ENCODE assay signal across 24 cellular contexts in the genomic region with DNA sequence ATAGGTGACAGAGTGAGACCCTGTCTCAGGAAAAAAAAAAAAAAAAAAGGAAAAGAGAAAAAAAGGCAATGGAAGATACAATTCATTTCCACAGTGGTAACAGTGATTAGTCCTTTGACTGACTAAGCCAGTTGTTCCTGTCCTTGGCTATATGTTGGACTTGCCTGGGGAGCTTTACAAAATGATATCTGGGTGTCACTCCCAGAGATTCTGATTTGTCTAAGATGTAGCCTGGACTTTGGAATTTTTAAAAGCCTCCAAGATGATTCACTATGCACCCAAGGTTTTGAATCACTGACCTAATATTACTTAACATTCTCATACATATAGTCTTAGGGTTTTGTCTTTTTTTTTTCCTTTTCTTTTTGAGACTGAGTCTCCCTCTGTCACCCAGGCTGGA. TPM values are rescaled to one million over a fixed set of nuclear protein-coding genes. Genes with fewer than 3 reads are reported as not detected.
DNase-seq lines count a peak whose midpoint lies in the region; ATAC-seq, FAIRE-seq and TF ChIP-seq lines count a peak whose summit lies in the region.
"Had no signal": no experiment of that assay in that cellular context is flagged by ENCODE, and none has a peak within 500 bp of the region (broad histone marks: within the 10 kb centered on the region; RNA-seq: fewer than 3 reads in every experiment).

No MANE protein-coding gene starts in this region.

- no peaks in the 10 kb centered on the region for H3K4me1 ChIP-seq in small intestine (ENCODE audit: control insufficient read depth in 2 of 2, insufficient read depth in 1 of 2, low read depth in 1 of 2, low read length in 1 of 2)

- DNase-seq in EH (ENCODE audit: low read depth) (peak; percentile 15), HS-5 (ENCODE audit: low read depth) (peak; percentile 13), bronchial epithelial cell (ENCODE audit: low read depth) (peak; percentile 41), small intestine (peak; percentile 5), left ventricle myocardium superior (no peak)
- DNase-seq in stimulated activated CD4-positive, alpha-beta T cell treated with anti-CD3 and anti-CD28 coated beads, Interleukin-2, amount 100 ng/mL, for 24 hours: no peak
- DNase-seq: ACHN; CD4-positive, alpha-beta T cell; DMS79; GF-D8; MV-4-11; NCI-H1417; NCI-H187 treated with DMSO at 0.1 percent for 48 hours; NCI-H345; NCI-H526; NK-92 treated with Interleukin-12 subunit alpha and Interleukin-12 subunit beta, amount 100 ng/mL, for 24 hours; OCI-M1 had no signal

- no peaks in the 10 kb centered on the region for H3K9me3 ChIP-seq in small intestine (ENCODE audit: control insufficient read depth, low read depth)

- no peak overlapping the region for H3K27ac ChIP-seq in small intestine (ENCODE audit: low read depth in 1 of 2, low read length in 1 of 2)
- H3K27ac ChIP-seq: RWPE1 had no signal

- H3K27me3 ChIP-seq in bronchial epithelial cell (ENCODE audit: control insufficient read depth, insufficient read depth, low read length) (no peaks in the 10 kb centered on the region), small intestine (ENCODE audit: control insufficient read depth in 2 of 2, insufficient read depth in 2 of 2, low read length in 2 of 2) (no peaks in the 10 kb centered on the region)

- H3K4me3 ChIP-seq in bronchial epithelial cell (ENCODE audit: low read depth, low read length) (no peak overlapping the region), small intestine (ENCODE audit: low read depth in 1 of 2, low read length in 2 of 2) (no peak overlapping the region)
- H3K4me3 ChIP-seq: K562 had no signal

- no peak for ATAC-seq in left ventricle myocardium superior
- ATAC-seq in GM19023 (IDR thresholded peaks at IDR 0.05; ENCODE audit: unreplicated experiment): no peak
- ATAC-seq: K562 had no signal

- intact Hi-C loops in left ventricle myocardium superior (cut with micrococcal nuclease): no loop called here

- FAIRE-seq in bronchial epithelial cell (lab: Jason Lieb, UNC) (no peak), small intestine (lab: Jason Lieb, UNC) (no peak)
- FAIRE-seq: D721Med, GM12891, GM19239, H54, K562 had no signal

- TF ChIP-seq CTCF in bronchial epithelial cell (IDR thresholded peaks at IDR 0.05; ENCODE audit: insufficient read depth, low read length, severe bottlenecking): no peak

- H3K36me3 ChIP-seq in bronchial epithelial cell (ENCODE audit: control insufficient read depth, insufficient read depth, low read length): no peaks in the 10 kb centered on the region
- H3K36me3 ChIP-seq in small intestine (ENCODE audit: control insufficient read depth in 2 of 2, insufficient read depth in 2 of 2, low read length in 2 of 2): peaks cover 1 to 4% of the 10 kb centered on the region in 2 donors

RNA-seq across cellular contexts. Expression of a gene that starts 16.9 kb away (rescaled TPM):
- total RNA-seq in bronchial epithelial cell: 7.4 and 10.1 TPM in 2 replicates
- polyA plus RNA-seq in small intestine: 1 to 10 TPM; 4.9 to 6.9 (median 6.3) TPM
- total RNA-seq in left ventricle myocardium superior: 15.3 TPM

RNA-seq across cellular contexts. Expression of a gene that starts 17.1 kb away (rescaled TPM):
- 22.9 and 31.2 TPM in 2 replicates for total RNA-seq in bronchial epithelial cell
- 10 to 100 TPM; 29.5 to 43.8 (median 31.3) TPM for polyA plus RNA-seq in small intestine
- total RNA-seq in left ventricle myocardium superior: 67.1 TPM

RNA-seq across cellular contexts. Expression of a gene that starts 46.2 kb away (rescaled TPM):
- total RNA-seq in bronchial epithelial cell: 6.6 and 7.0 TPM in 2 replicates
- polyA plus RNA-seq in small intestine: 1 to 10 TPM; 3.4 to 6.7 (median 3.5) TPM
- total RNA-seq in left ventricle myocardium superior: 6.8 TPM

Comparison
In these comparisons a context has a peak if more than half of its experiments do, and no peak if none do; other contexts are left out.
1. DNase-seq: peak in EH (single experiment), HS-5 (single experiment), bronchial epithelial cell (single experiment) and small intestine (single experiment); none in left ventricle myocardium superior (single experiment) and stimulated activated CD4-positive, alpha-beta T cell treated with anti-CD3 and anti-CD28 coated beads, Interleukin-2, amount 100 ng/mL, for 24 hours (0 of 2).